Comparison of ENCODE assay signal across 1 cellular context in the genomic region with DNA sequence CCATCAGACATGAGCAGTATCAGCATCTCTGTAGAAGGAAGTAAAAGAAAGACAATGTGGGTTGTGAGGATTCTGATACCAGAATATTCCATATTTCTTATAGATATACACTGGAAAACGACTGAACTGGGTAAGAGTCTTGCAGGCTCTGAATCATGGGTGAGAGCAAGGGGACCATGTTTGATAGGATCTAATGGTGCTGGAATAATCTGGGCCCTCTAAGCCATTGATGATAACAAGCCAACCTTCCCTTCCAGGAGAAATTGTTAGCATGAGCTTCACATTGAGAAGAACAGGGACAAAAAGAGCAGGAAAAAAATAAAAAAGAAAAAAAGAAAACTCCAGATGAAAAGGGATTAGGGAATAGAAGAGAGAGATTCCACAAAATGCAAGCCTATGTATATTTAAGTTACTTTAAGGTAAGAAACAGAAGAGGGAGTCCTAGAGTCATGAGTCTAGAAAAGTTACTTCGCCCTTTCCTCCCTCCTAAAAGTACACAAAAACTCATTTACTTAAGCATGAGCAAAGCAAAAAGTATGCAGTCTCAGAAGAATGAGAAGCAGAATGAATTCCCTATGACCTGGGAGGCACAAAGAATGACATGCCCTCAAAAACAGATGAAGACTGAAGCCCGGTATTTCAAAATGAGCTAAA.
A peak's percentile ranks its signal among the peaks of the same experiment; 100 is the strongest.
TF ChIP-seq lines count a peak whose summit lies in the region.

No MANE protein-coding gene starts in this region.

TF ChIP-seq in IMR-90, 13 proteins besides CTCF, POLR2A, EP300 and RAD21:
- TF ChIP-seq FOS (IDR thresholded peaks at IDR 0.05; ENCODE audit: low read depth, low read length) (no peak), SMC3 (IDR thresholded peaks at IDR 0.05; ENCODE audit: low read depth, low read length) (peak; percentile 19; the same call in 1 of the 2 replicates)
TF ChIP-seq in IMR-90: peak in this region for 1.
